ENCODE assay signal across 8 cellular contexts in the genomic region with DNA sequence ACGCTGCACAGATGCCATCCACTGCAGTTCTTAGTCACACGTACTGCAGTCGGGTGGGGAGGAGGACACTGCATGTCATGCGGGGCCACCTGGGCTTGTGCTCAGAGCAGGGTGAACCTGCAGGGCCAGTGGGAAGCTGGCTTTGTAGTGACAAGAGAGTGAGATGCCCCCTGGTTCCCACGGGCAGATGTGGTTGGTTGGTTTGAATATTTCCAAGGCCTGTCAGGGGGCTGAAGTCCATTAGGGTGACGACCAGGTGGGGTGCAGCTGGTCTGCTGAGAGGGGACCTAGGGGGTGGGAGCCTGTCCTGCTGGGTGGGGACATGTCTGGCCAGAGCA. TPM values are rescaled to one million over a fixed set of nuclear protein-coding genes. Genes with fewer than 3 reads are reported as not detected.
DNase-seq lines count a peak whose midpoint lies in the region; ATAC-seq and TF ChIP-seq lines count a peak whose summit lies in the region.

No MANE protein-coding gene starts in this region.

- no peaks in the 10 kb centered on the region for H3K9me3 ChIP-seq in SK-N-SH
- no peaks in the 10 kb centered on the region for H3K9me3 ChIP-seq in gastroesophageal sphincter
- H3K9me3 ChIP-seq in smooth muscle cell (replicated peaks; ENCODE audit: low read depth) = no peaks in the 10 kb centered on the region

- no peaks in the 10 kb centered on the region for H3K79me2 ChIP-seq in SK-N-SH (ENCODE audit: insufficient read depth)
- no peaks in the 10 kb centered on the region for H3K79me2 ChIP-seq in smooth muscle cell (ENCODE audit: low read depth)

- H3K4me3 Mint-ChIP-seq in T-cell = peak overlapping the region; percentile 80 to 93 (median 84)

- 100% methylated on average over 2 of the region's 6 CpGs for WGBS in SK-N-SH (ENCODE audit: low lambda C conversion rate)
- WGBS in gastroesophageal sphincter (ENCODE audit: low coverage in 1 of 2), 2 donors = no CpG with 5 or more reads among the region's 6 CpGs
- whole genome bisulfite sequencing in smooth muscle cell (ENCODE audit: low lambda C conversion rate) = 90% methylated on average over 6 of the region's 6 CpGs

- H3K4me2 ChIP-seq in SK-N-SH (peak overlapping the region; percentile 83; the same call in 1 of the 2 replicates), smooth muscle cell (peak overlapping the region; percentile 89)

- TF ChIP-seq POLR2A in gastroesophageal sphincter (IDR thresholded peaks at IDR 0.05) = no peak

- peak overlapping the region; percentile 87; the same call in 1 of the 2 replicates for H2AFZ ChIP-seq in SK-N-SH (ENCODE audit: low read depth)
- H2AFZ ChIP-seq in smooth muscle cell (ENCODE audit: low read depth) = no peak overlapping the region

- peaks cover 20 to 27% (median 22%) of the 10 kb centered on the region in 3 donors for H3K4me1 Mint-ChIP-seq in T-cell

- H4K20me1 ChIP-seq in SK-N-SH (ENCODE audit: insufficient read depth) (peaks cover 3% of the 10 kb centered on the region; the same call in 1 of the 2 replicates), smooth muscle cell (ENCODE audit: low read depth) (no peaks in the 10 kb centered on the region)

- TF ChIP-seq CTCF in SK-N-SH (IDR thresholded peaks at IDR 0.05) (no peak), gastroesophageal sphincter (IDR thresholded peaks at IDR 0.05) (no peak), smooth muscle cell (IDR thresholded peaks at IDR 0.05; ENCODE audit: borderline replicate concordance, insufficient read depth, poor library complexity, severe bottlenecking) (no peak)

- H3K4me1 ChIP-seq in SK-N-SH (ENCODE audit: control insufficient read depth in 1 of 2, insufficient read depth in 2 of 2, low read depth in 1 of 2, low read length in 1 of 2) (peaks cover 0 to 13% of the 10 kb centered on the region in 2 experiments; a peak in 1 of 4 replicates), gastroesophageal sphincter (peaks cover 0 to 36% (median 3%) of the 10 kb centered on the region in 3 donors), smooth muscle cell (ENCODE audit: low read depth) (no peaks in the 10 kb centered on the region)

- H3F3A ChIP-seq in SK-N-SH (replicated peaks; ENCODE audit: insufficient read depth) (peaks cover 38% of the 10 kb centered on the region), smooth muscle cell (ENCODE audit: low read depth) (peaks cover 12% of the 10 kb centered on the region)

- H3K9ac ChIP-seq in SK-N-SH = peak overlapping the region; percentile 81; the same call in 1 of the 2 replicates
- no peak overlapping the region for H3K9ac ChIP-seq in smooth muscle cell (ENCODE audit: low read depth)

- ATAC-seq in SK-N-SH treated with all-trans-retinoic acid at 6 μM for 48 hours (no peak), T-cell (replicated peaks in 1 of 4) (no peak), gastroesophageal sphincter (no peak)

- H3K27ac Mint-ChIP-seq in T-cell = peak overlapping the region; percentile 55 to 61

- peaks cover 0 to 6% (median 0%) of the 10 kb centered on the region in 3 donors for H3K9me3 Mint-ChIP-seq in T-cell

- TF ChIP-seq EP300 in SK-N-SH (IDR thresholded peaks at IDR 0.05; ENCODE audit: borderline replicate concordance in 1 of 2, low read depth in 1 of 2, low read length in 1 of 2) = no peak
- no peak for TF ChIP-seq EP300 in gastroesophageal sphincter (IDR thresholded peaks at IDR 0.05)

- no peaks in the 10 kb centered on the region for H3K36me3 Mint-ChIP-seq in T-cell

- H3K27ac ChIP-seq in SK-N-SH (ENCODE audit: low read depth in 2 of 2, low read length in 1 of 2) (peak overlapping the region in 1 of 2 experiments; percentile 66; a peak in 1 of 4 replicates), gastroesophageal sphincter (peak overlapping the region in 3 of 4 donors; percentile 82 to 91 (median 83)), smooth muscle cell (ENCODE audit: low read depth) (no peak overlapping the region)

- peaks cover 0 to 5% of the 10 kb centered on the region in 2 donors for H3K27me3 Mint-ChIP-seq in T-cell

- DNase-seq in SK-N-SH = no peak
- no peak for DNase-seq in T-cell
- no peak for DNase-seq in smooth muscle cell (lab: John Stamatoyannopoulos, UW; ENCODE audit: unreplicated experiment)
- no peak for DNase-seq in ACHN
- DNase-seq in HEK293T (ENCODE audit: extremely low spot score) = no peak
- DNase-seq in G401 (ENCODE audit: low spot score) = no peak

- H3K27me3 ChIP-seq in SK-N-SH (ENCODE audit: insufficient read depth) = no peaks in the 10 kb centered on the region
- no peaks in the 10 kb centered on the region for H3K27me3 ChIP-seq in gastroesophageal sphincter
- no peaks in the 10 kb centered on the region for H3K27me3 ChIP-seq in smooth muscle cell (ENCODE audit: low read depth)

- in situ Hi-C loops in ACHN (cut with HindIII; ENCODE audit: low pct_ligation_motif_present, low pct_unique_long_range_greater_than_20kb, low sequenced_read_pairs) (no loop called here), G401 (cut with HindIII; ENCODE audit: low sequenced_read_pairs) (loop anchor here (5.0 kb wide), 1 partner anchor 87 kb away; no protein-coding TSS in a partner anchor)

- no peaks in the 10 kb centered on the region for H3K9me2 ChIP-seq in SK-N-SH

- TF ChIP-seq RAD21 in SK-N-SH (IDR thresholded peaks at IDR 0.05; ENCODE audit: low read length) = no peak

- CTCF ChIA-PET in SK-N-SH (lab: Yijun Ruan, JAX) = interaction anchor here (0.7 to 5.7 kb wide), 13 partner anchors 8 to 1134 kb away, joined by 3 to 62 read pairs (median 9); partner anchors contain the start of gene ZNF213
- CTCF ChIA-PET in T-cell (lab: Charles Lee) = interaction anchor here (0.5 to 2.5 kb wide), 5 partner anchors 14 to 71 kb away, joined by 3 to 10 read pairs (median 3); partner anchors contain the start of gene ZNF213 (in 2 of the 2)
- CTCF ChIA-PET in HEK293T (lab: Yijun Ruan, JAX) = interaction anchor here (0.6 to 2.4 kb wide), 8 partner anchors 14 to 117 kb away, joined by 3 to 20 read pairs (median 4); partner anchors contain the start of gene ZNF213

- no peaks in the 10 kb centered on the region for H3K36me3 ChIP-seq in SK-N-SH (replicated peaks in 1 of 2; ENCODE audit: control insufficient read depth in 1 of 2, insufficient read depth in 2 of 2, low read length in 1 of 2)
- H3K36me3 ChIP-seq in gastroesophageal sphincter = no peaks in the 10 kb centered on the region
- H3K36me3 ChIP-seq in smooth muscle cell (ENCODE audit: low read depth) = no peaks in the 10 kb centered on the region

- POLR2A ChIA-PET in SK-N-SH (lab: Yijun Ruan, JAX) = interaction anchor here (1.0 to 2.2 kb wide), 3 partner anchors 11 to 134 kb away, joined by 3 to 18 read pairs (median 5); partner anchors contain the start of genes ZNF213 and ZNF263
- POLR2A ChIA-PET in T-cell (lab: Charles Lee) = no interaction called here
- POLR2A ChIA-PET in HEK293T (lab: Yijun Ruan, JAX) = interaction anchor here (0.8 to 5.2 kb wide), 12 partner anchors 8 to 99 kb away, joined by 3 to 78 read pairs (median 4); partner anchors contain the start of genes OR1F1 and ZNF213

- H3K4me3 ChIP-seq in SK-N-SH (ENCODE audit: low read depth in 2 of 2, low read length in 1 of 2) (peak overlapping the region in 1 of 2 experiments; percentile 78; a peak in 2 of 4 replicates), gastroesophageal sphincter (peak overlapping the region in 1 of 2 donors; percentile 66), smooth muscle cell (no peak overlapping the region)

TF ChIP-seq in SK-N-SH treated with all-trans-retinoic acid at 6 μM for 48 hours, 23 proteins besides CTCF, POLR2A, EP300 and RAD21 (continues in another document):
- no peak for TF ChIP-seq ZFP3 (CRISPR knock-in tag; IDR thresholded peaks at IDR 0.05)
- no peak for TF ChIP-seq OSR1 (CRISPR knock-in tag; IDR thresholded peaks at IDR 0.05)

TF ChIP-seq in HEK293T, 16 proteins besides CTCF, POLR2A, EP300 and RAD21 (continues in another document):
- TF ChIP-seq SP1 (IDR thresholded peaks at IDR 0.05) (no peak), LEF1 (IDR thresholded peaks at IDR 0.05; ENCODE audit: borderline replicate concordance) (no peak), HDGF (IDR thresholded peaks at IDR 0.05; ENCODE audit: borderline replicate concordance) (no peak), ARNT (IDR thresholded peaks at IDR 0.05) (no peak), L3MBTL2 (conservative IDR thresholded peaks at IDR 0.05) (no peak), FOXA1 (IDR thresholded peaks at IDR 0.05) (no peak), BHLHE40 (IDR thresholded peaks at IDR 0.05; ENCODE audit: borderline replicate concordance) (no peak), ELF4 (IDR thresholded peaks at IDR 0.05) (no peak), CTBP1 (IDR thresholded peaks at IDR 0.05; ENCODE audit: borderline replicate concordance) (no peak)

RNA-seq across cellular contexts. Expression of gene ZNF213, which starts 14.3 kb away (rescaled TPM):
- polyA plus RNA-seq in SK-N-SH (2012; rRNA removed) (0.83 and 1.1 TPM in 2 replicates), smooth muscle cell (8.3 and 9.6 TPM in 2 replicates)
- polyA plus RNA-seq in SK-N-SH (2012; cell fraction: cytosol; rRNA removed) = 0.55 and 0.92 TPM in 2 replicates
- polyA plus RNA-seq in SK-N-SH (2012; cell fraction: nucleus; rRNA removed) = 1.4 and 2.5 TPM in 2 replicates
- total RNA-seq in T-cell (10 to 100 TPM in 3 of 5 donors, 1 to 10 TPM in 2; 3.1 to 16.9 (median 12.8) TPM), gastroesophageal sphincter (10 to 100 TPM in 2 of 4 donors, 1 to 10 TPM in 2; 3.6 to 22.3 (median 12.2) TPM), smooth muscle cell (4.4 and 9.2 TPM in 2 replicates)
- 0.31 and 0.61 TPM in 2 replicates for total RNA-seq in G401 (2014; rRNA removed; shearing (Covaris generic))

RNA-seq across cellular contexts. Expression of gene ZNF205, which starts 36.8 kb away (rescaled TPM):
- 7.6 and 9.7 TPM in 2 replicates for polyA plus RNA-seq in SK-N-SH (2012; rRNA removed)
- 3.8 and 6.7 TPM in 2 replicates for polyA plus RNA-seq in SK-N-SH (2012; cell fraction: cytosol; rRNA removed)
- polyA plus RNA-seq in SK-N-SH (2012; cell fraction: nucleus; rRNA removed) = 17.6 and 22.7 TPM in 2 replicates
- under 1 TPM in 1 of 5 donors, not detected in 4; 0.38 TPM for total RNA-seq in T-cell
- 10 to 100 TPM; 11.6 to 25.8 (median 20.4) TPM for total RNA-seq in gastroesophageal sphincter
- total RNA-seq in smooth muscle cell = 7.2 and 7.9 TPM in 2 replicates
- polyA plus RNA-seq in smooth muscle cell = 11.9 and 12.8 TPM in 2 replicates
- 21.3 and 27.6 TPM in 2 replicates for total RNA-seq in G401 (2014; rRNA removed; shearing (Covaris generic))

RNA-seq across cellular contexts. Expression of gene OR1F1, which starts 38.8 kb away (rescaled TPM):
- polyA plus RNA-seq in SK-N-SH (2012; rRNA removed) (0.54 and 0.71 TPM in 2 replicates), smooth muscle cell (not detected in 2 replicates)
- polyA plus RNA-seq in SK-N-SH (2012; cell fraction: cytosol; rRNA removed) = 0.21 and 0.23 TPM in 2 replicates
- 0.67 and 1.3 TPM in 2 replicates for polyA plus RNA-seq in SK-N-SH (2012; cell fraction: nucleus; rRNA removed)
- total RNA-seq in T-cell (not detected), gastroesophageal sphincter (not detected), smooth muscle cell (not detected in 2 replicates)
- not detected in 2 replicates for total RNA-seq in G401 (2014; rRNA removed; shearing (Covaris generic))

RNA-seq across cellular contexts. Expression of gene ZSCAN10, which starts 50.1 kb away (rescaled TPM):
- polyA plus RNA-seq in SK-N-SH (2012; rRNA removed) (0.05 TPM in 1 of 2 replicates, not detected in the other), smooth muscle cell (0.30 TPM in 1 of 2 replicates, not detected in the other)
- not detected in 2 replicates for polyA plus RNA-seq in SK-N-SH (2012; cell fraction: cytosol; rRNA removed)
- 0.08 and 0.16 TPM in 2 replicates for polyA plus RNA-seq in SK-N-SH (2012; cell fraction: nucleus; rRNA removed)
- total RNA-seq in T-cell (under 1 TPM in 4 of 5 donors, not detected in 1; 0.19 to 0.64 (median 0.39) TPM), gastroesophageal sphincter (1 to 10 TPM in 1 of 4 donors, not detected in 3; 1.7 TPM), smooth muscle cell (not detected in 2 replicates)
- 11.2 and 17.3 TPM in 2 replicates for total RNA-seq in G401 (2014; rRNA removed; shearing (Covaris generic))

Comparison
In these comparisons a context has a peak if more than half of its experiments do, and no peak if none do; other contexts are left out.
1. POLR2A ChIA-PET loops: an anchor here in SK-N-SH (1.0 to 2.2 kb wide) and HEK293T (0.8 to 5.2 kb wide); none called in T-cell.